In the genomic region with DNA sequence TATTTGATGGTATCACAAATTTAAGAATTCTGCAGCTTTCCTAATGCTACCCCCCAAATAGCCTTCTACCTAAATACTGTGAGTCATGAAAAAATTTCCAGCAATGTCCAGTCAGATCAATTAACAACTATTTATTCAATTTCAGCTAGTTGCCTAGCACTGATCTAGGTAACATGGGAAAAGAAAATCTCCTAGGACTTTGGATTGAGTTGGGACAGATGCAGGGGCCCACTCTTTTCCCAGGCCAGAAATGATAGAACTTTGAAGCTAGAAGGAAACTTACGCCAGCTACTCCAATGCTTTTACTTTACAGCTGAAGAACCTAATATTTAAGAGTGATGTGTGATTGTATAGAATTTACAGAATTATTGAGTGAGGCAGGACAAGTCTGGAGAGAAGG, we compare ENCODE assay signal across 25 cellular contexts.
"Had no signal": no experiment of that assay in that cellular context is flagged by ENCODE, and none has a peak within 500 bp of the region (broad histone marks: within the 10 kb centered on the region; RNA-seq: fewer than 3 reads in every experiment).

No MANE protein-coding gene starts in this region.

- H3K9me3 Mint-ChIP-seq: immature natural killer cell had no signal

- H3K36me3 Mint-ChIP-seq: immature natural killer cell had no signal

- H3K4me3 Mint-ChIP-seq: immature natural killer cell had no signal

- H3K4me1 ChIP-seq: esophagus squamous epithelium, gastrocnemius medialis, heart right ventricle, left lung, lower lobe of right lung had no signal

- FAIRE-seq: colon, endothelial cell of umbilical vein, kidney had no signal

- H3K4me1 Mint-ChIP-seq: immature natural killer cell had no signal

- H3K27ac ChIP-seq: coronary artery, dorsolateral prefrontal cortex, gastrocnemius medialis, heart right ventricle, left lung, lower lobe of right lung had no signal

- ATAC-seq: lower lobe of right lung had no signal

- H3K36me3 ChIP-seq: esophagus squamous epithelium, gastrocnemius medialis, heart right ventricle, left lung, lower lobe of right lung had no signal

- DNase-seq: dermis blood vessel endothelial cell; dorsolateral prefrontal cortex; effector CD4-positive, alpha-beta T cell; effector memory CD4-positive, alpha-beta T cell; esophagus squamous epithelium; foreskin fibroblast; foreskin melanocyte; gastrocnemius medialis; glutamatergic neuron; head of caudate nucleus; heart right ventricle; hypothalamus; immature natural killer cell; islet precursor cell; kidney; kidney glomerular epithelial cell; left cardiac atrium; left lung; left ventricle myocardium superior; lower lobe of right lung; mesendoderm; midbrain had no signal

- H3K27me3 ChIP-seq: dorsolateral prefrontal cortex, esophagus squamous epithelium, gastrocnemius medialis, heart right ventricle, left lung had no signal

- H3K4me3 ChIP-seq: coronary artery, dorsolateral prefrontal cortex, esophagus squamous epithelium, gastrocnemius medialis, heart right ventricle, left lung, lower lobe of right lung had no signal

- H3K27ac Mint-ChIP-seq: immature natural killer cell had no signal

- H3K9me3 ChIP-seq: esophagus squamous epithelium, gastrocnemius medialis, left lung, lower lobe of right lung had no signal
